8 cellular contexts compared by ENCODE assay signal in the genomic region with DNA sequence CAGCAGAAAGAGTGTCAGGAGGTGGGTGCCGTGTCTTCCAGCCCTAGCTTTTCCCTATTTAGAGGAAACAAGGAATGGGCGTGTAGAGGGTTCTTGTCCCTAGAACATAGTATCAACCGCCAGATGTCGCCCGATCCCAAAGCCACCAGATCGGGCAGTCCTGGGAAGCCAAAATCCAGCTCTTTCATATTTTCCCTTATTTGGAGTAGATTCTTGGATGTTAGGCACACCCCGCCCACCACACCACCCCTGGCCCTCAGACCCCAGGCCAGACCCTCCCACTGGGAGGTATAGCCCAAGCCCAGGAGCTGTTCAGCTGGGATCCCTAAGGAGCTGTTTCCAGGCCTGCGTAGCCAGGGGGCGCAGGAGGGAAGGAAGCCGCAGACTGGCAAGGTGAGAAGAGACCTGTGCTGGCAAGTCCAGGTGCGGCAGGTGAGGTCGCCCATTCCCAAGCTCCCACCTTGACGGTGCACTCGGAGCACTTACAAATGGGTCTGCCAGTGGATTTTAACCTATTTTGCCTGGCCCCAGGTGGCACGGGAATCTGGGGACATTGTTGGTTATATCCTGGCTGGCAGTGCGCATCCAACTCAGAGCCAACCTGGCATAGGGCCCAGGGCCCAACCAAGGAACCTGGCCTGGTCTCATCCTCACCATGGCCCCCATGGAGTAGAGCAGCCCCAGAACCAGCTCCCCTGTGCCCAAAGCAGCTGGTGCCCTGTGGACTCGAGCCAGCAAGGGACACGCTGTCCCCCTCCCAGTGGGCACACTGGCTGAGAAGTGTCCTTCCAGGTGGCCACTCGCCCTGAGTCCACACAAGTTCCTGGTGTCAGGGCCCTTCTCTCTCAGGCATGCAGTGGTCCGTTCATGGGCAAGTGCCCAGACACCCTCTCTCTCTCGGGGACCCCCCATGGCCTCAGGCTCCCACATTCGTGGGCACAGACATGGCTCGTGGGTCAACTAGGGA. TPM values are rescaled to one million over a fixed set of nuclear protein-coding genes. Genes with fewer than 3 reads are reported as not detected.
DNase-seq lines count a peak whose midpoint lies in the region; ATAC-seq and TF ChIP-seq lines count a peak whose summit lies in the region.

No MANE protein-coding gene starts in this region.

- H3K4me3 ChIP-seq in DND-41 (ENCODE audit: low read depth in 1 of 2, low read length in 2 of 2) (no peak overlapping the region), mesendoderm (ENCODE audit: low read length) (no peak overlapping the region), tibial artery (peak overlapping the region; percentile 78 to 85)

- H3K4me1 ChIP-seq in DND-41 (ENCODE audit: insufficient read depth, low read length) = peaks cover 47% of the 10 kb centered on the region
- H3K4me1 ChIP-seq in mesendoderm (ENCODE audit: control insufficient read depth, low read depth, low read length) = no peaks in the 10 kb centered on the region
- peaks cover 0 to 32% (median 10%) of the 10 kb centered on the region in 4 donors for H3K4me1 ChIP-seq in tibial artery

- TF ChIP-seq CTCF in DND-41 (IDR thresholded peaks at IDR 0.05; ENCODE audit: borderline replicate concordance, extremely low read depth, low read length, poor library complexity, severe bottlenecking) (peak; percentile 65), tibial artery (IDR thresholded peaks at IDR 0.05) (peak; percentile 44 to 56)

- WGBS in mesendoderm (ENCODE audit: extremely low coverage, insufficient coverage, low lambda C conversion rate) = no CpG with 5 or more reads among the region's 23 CpGs

- H3K4ac ChIP-seq in mesendoderm (ENCODE audit: low read depth, low read length) = peak overlapping the region; percentile 21

- H3K79me2 ChIP-seq in DND-41 (ENCODE audit: insufficient read depth, low read length) (peaks cover 28% of the 10 kb centered on the region), mesendoderm (ENCODE audit: control insufficient read depth, insufficient read depth, low read length) (peaks cover 20% of the 10 kb centered on the region)

- H4K8ac ChIP-seq in mesendoderm (ENCODE audit: low read depth, low read length) = no peak overlapping the region

- no peak overlapping the region for H2BK15ac ChIP-seq in mesendoderm (replicated peaks; ENCODE audit: low read depth)

- H3K9ac ChIP-seq in DND-41 (ENCODE audit: low read depth, low read length) = no peak overlapping the region
- peak overlapping the region; percentile 62 for H3K9ac ChIP-seq in mesendoderm (ENCODE audit: low read length)

- H3K79me1 ChIP-seq in mesendoderm (ENCODE audit: low read length) = no peaks in the 10 kb centered on the region

- peak; percentile 27; the same call in 1 of the 2 replicates for TF ChIP-seq RAD21 in Ishikawa (IDR thresholded peaks at IDR 0.05; ENCODE audit: low read depth)

- intact Hi-C loops in tibial artery (cut with DNase I; ENCODE audit: low total_unique reads) = no loop called here

- H3K4me1 Mint-ChIP-seq in effector memory CD8-positive, alpha-beta T cell (ENCODE audit: low read depth in 2 of 2) = peaks cover 8 to 10% of the 10 kb centered on the region in 2 donors

- H2AFZ ChIP-seq in DND-41 (ENCODE audit: low read depth, low read length) = no peak overlapping the region

- peak overlapping the region; percentile 65 for H3K18ac ChIP-seq in mesendoderm (ENCODE audit: low read length)

- no peaks in the 10 kb centered on the region for H3K9me3 Mint-ChIP-seq in effector memory CD8-positive, alpha-beta T cell

- TF ChIP-seq EP300 in Ishikawa (IDR thresholded peaks at IDR 0.05; ENCODE audit: borderline replicate concordance) = no peak

- H3K9me3 ChIP-seq in DND-41 (ENCODE audit: insufficient read depth, low read length, severe bottlenecking) (no peaks in the 10 kb centered on the region), tibial artery (no peaks in the 10 kb centered on the region)

- H3K27ac Mint-ChIP-seq in effector memory CD8-positive, alpha-beta T cell = peak overlapping the region in 1 of 2 donors; percentile 55

- no peak overlapping the region for H2AK5ac ChIP-seq in mesendoderm (ENCODE audit: low read length)

- no peak overlapping the region for H3K27ac ChIP-seq in DND-41 (ENCODE audit: low read length)
- peak overlapping the region; percentile 34 for H3K27ac ChIP-seq in mesendoderm (ENCODE audit: low read depth, low read length)
- H3K27ac ChIP-seq in tibial artery = peak overlapping the region; percentile 96 to 98

- peak overlapping the region; percentile 79 for H3K56ac ChIP-seq in mesendoderm (ENCODE audit: low read length)

- DNase-seq in DND-41 (peak; percentile 40), RPMI7951 (ENCODE audit: low read depth) (peak; percentile 77), mesendoderm (peak; percentile 90), tibial artery (peak; percentile 73 to 87)
- no peak for DNase-seq in effector memory CD8-positive, alpha-beta T cell

- peaks cover 24% of the 10 kb centered on the region for H4K20me1 ChIP-seq in DND-41 (ENCODE audit: insufficient read depth, low read length)

- H3K23ac ChIP-seq in mesendoderm (ENCODE audit: low read length) = no peak overlapping the region

- peaks cover 13% of the 10 kb centered on the region for H3K36me3 ChIP-seq in DND-41 (ENCODE audit: insufficient read depth, low read length)
- H3K36me3 ChIP-seq in mesendoderm (ENCODE audit: control insufficient read depth, insufficient read depth, low read length) = no peaks in the 10 kb centered on the region
- H3K36me3 ChIP-seq in tibial artery = peaks cover 12 to 28% (median 14%) of the 10 kb centered on the region in 3 donors

- no peak overlapping the region for H4K5ac ChIP-seq in mesendoderm (ENCODE audit: low read length)

- H3K27me3 ChIP-seq in DND-41 (ENCODE audit: insufficient read depth, low read length, poor library complexity) (peaks cover 4% of the 10 kb centered on the region), mesendoderm (ENCODE audit: insufficient read depth, low read length, poor library complexity) (no peaks in the 10 kb centered on the region), tibial artery (no peaks in the 10 kb centered on the region)

- H3K36me3 Mint-ChIP-seq in effector memory CD8-positive, alpha-beta T cell (ENCODE audit: insufficient read depth) = peaks cover 45% of the 10 kb centered on the region

- H3K27me3 Mint-ChIP-seq in effector memory CD8-positive, alpha-beta T cell = no peaks in the 10 kb centered on the region

- H2BK5ac ChIP-seq in mesendoderm (ENCODE audit: low read length) = no peak overlapping the region

- ATAC-seq in DND-41 (ENCODE audit: insufficient read depth, low read depth) (no peak), HG03280 (IDR thresholded peaks at IDR 0.05; ENCODE audit: unreplicated experiment) (no peak), GM21390 (IDR thresholded peaks at IDR 0.05; ENCODE audit: unreplicated experiment) (no peak)
- no peak for ATAC-seq in effector memory CD8-positive, alpha-beta T cell (replicated peaks)

- H3K4me2 ChIP-seq in DND-41 (ENCODE audit: insufficient read depth, low read length) (no peak overlapping the region), mesendoderm (ENCODE audit: low read length) (peak overlapping the region; percentile 20)

- peak overlapping the region; percentile 71 to 86 for H3K4me3 Mint-ChIP-seq in effector memory CD8-positive, alpha-beta T cell

- H2BK120ac ChIP-seq in mesendoderm (ENCODE audit: low read depth, low read length) = no peak overlapping the region

TF ChIP-seq in Ishikawa, 13 proteins besides CTCF, POLR2A, EP300 and RAD21:
- TF ChIP-seq CREB1 (IDR thresholded peaks at IDR 0.05; ENCODE audit: low read depth) (no peak), TCF12 (IDR thresholded peaks at IDR 0.05; ENCODE audit: low read depth) (no peak)
- TF ChIP-seq, protein P1, sequence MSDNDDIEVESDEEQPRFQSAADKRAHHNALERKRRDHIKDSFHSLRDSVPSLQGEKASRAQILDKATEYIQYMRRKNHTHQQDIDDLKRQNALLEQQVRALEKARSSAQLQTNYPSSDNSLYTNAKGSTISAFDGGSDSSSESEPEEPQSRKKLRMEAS (IDR thresholded peaks at IDR 0.05) = no peak

RNA-seq across cellular contexts. Expression of a gene that starts 0.8 kb away (rescaled TPM):
- total RNA-seq in RPMI7951 (2014; rRNA removed; shearing (Covaris generic)) = 375 and 579 TPM in 2 replicates
- 552 TPM for polyA plus RNA-seq in mesendoderm (2013, experiment 1 of 2)
- 515 TPM for polyA plus RNA-seq in mesendoderm (2013, experiment 2 of 2)

RNA-seq across cellular contexts. Expression of a gene that starts 5.5 kb away (rescaled TPM):
- total RNA-seq in RPMI7951 (2014; rRNA removed; shearing (Covaris generic)) = 27.6 and 29.8 TPM in 2 replicates
- 45.5 TPM for polyA plus RNA-seq in mesendoderm (2013, experiment 1 of 2)
- 46.7 TPM for polyA plus RNA-seq in mesendoderm (2013, experiment 2 of 2)

RNA-seq across cellular contexts. Expression of a gene that starts 24.6 kb away (rescaled TPM):
- 2,378 and 3,972 TPM in 2 replicates for total RNA-seq in RPMI7951 (2014; rRNA removed; shearing (Covaris generic))
- polyA plus RNA-seq in mesendoderm (2013, experiment 1 of 2) = 3,546 TPM
- 3,495 TPM for polyA plus RNA-seq in mesendoderm (2013, experiment 2 of 2)

RNA-seq across cellular contexts. Expression of a gene that starts 35.4 kb away (rescaled TPM):
- 12.6 and 14.3 TPM in 2 replicates for total RNA-seq in RPMI7951 (2014; rRNA removed; shearing (Covaris generic))
- 3.5 TPM for polyA plus RNA-seq in mesendoderm (2013, experiment 1 of 2)
- 3.4 TPM for polyA plus RNA-seq in mesendoderm (2013, experiment 2 of 2)

RNA-seq across cellular contexts. Expression of a gene that starts 37.7 kb away (rescaled TPM):
- total RNA-seq in RPMI7951 (2014; rRNA removed; shearing (Covaris generic)) = 9.6 and 9.8 TPM in 2 replicates
- polyA plus RNA-seq in mesendoderm (2013, experiment 1 of 2) = 10.0 TPM
- polyA plus RNA-seq in mesendoderm (2013, experiment 2 of 2) = 9.7 TPM

Comparison
In these comparisons a context has a peak if more than half of its experiments do, and no peak if none do; other contexts are left out.
1. DNase-seq: peak in DND-41 (single experiment), RPMI7951 (single experiment), mesendoderm (single experiment) and tibial artery (2 of 2); none in effector memory CD8-positive, alpha-beta T cell (0 of 3).
2. H3K4me3 ChIP-seq: peak in tibial artery (2 of 2); none in DND-41 (0 of 2) and mesendoderm (single experiment).